Comparison of ENCODE assay signal across 13 cellular contexts in genomic region chr2:88561646-88562388, GRCh38.
A peak's percentile ranks its signal among the peaks of the same experiment; 100 is the strongest.
DNase-seq lines count a peak whose midpoint lies in the region; ATAC-seq, FAIRE-seq and TF ChIP-seq lines count a peak whose summit lies in the region.
"Had no signal": no experiment of that assay in that cellular context is flagged by ENCODE, and none has a peak within 500 bp of the region (broad histone marks: within the 10 kb centered on the region; RNA-seq: fewer than 3 reads in every experiment).

No MANE protein-coding gene starts in this region.

- 94 to 96% methylated on average over 3 of the region's 3 CpGs for WGBS in upper lobe of left lung, 2 donors

- no peak for DNase-seq in GM12892 (ENCODE audit: insufficient read length)
- DNase-seq in SW 1271 (lab: John Stamatoyannopoulos, UW), result no peak
- no peak for DNase-seq in frontal cortex (ENCODE audit: low spot score in 2 of 2)
- DNase-seq in WERI-Rb-1, result no peak
- DNase-seq in upper lobe of left lung, result no peak
- DNase-seq: activated effector memory CD4-positive, alpha-beta T cell treated with Interleukin-2 at 50 U/mL for 16 hours; kidney; NCI-H1092 treated with DMSO at 0.1 percent for 48 hours; OCI-M1 had no signal

- no peaks in the 10 kb centered on the region for H3K4me1 ChIP-seq in upper lobe of left lung

- TF ChIP-seq CTCF in WERI-Rb-1 (IDR thresholded peaks at IDR 0.05; ENCODE audit: low read depth, low read length) (no peak), upper lobe of left lung (IDR thresholded peaks at IDR 0.05) (no peak)

- H3K36me3 ChIP-seq in WERI-Rb-1, result peaks cover 6% of the 10 kb centered on the region
- H3K36me3 ChIP-seq in upper lobe of left lung, result peaks cover 5 to 65% (median 28%) of the 10 kb centered on the region in 4 donors

- TF ChIP-seq POLR2A in GM12892 (IDR thresholded peaks at IDR 0.05; ENCODE audit: low read depth, low read length) (no peak), upper lobe of left lung (IDR thresholded peaks at IDR 0.05) (no peak)

- H3K9me3 ChIP-seq in WERI-Rb-1 (ENCODE audit: severe bottlenecking) (no peaks in the 10 kb centered on the region), upper lobe of left lung (no peaks in the 10 kb centered on the region)

- H3K27me3 ChIP-seq in WERI-Rb-1 (ENCODE audit: insufficient read depth, low read depth, severe bottlenecking) (no peaks in the 10 kb centered on the region), upper lobe of left lung (no peaks in the 10 kb centered on the region)
- H3K27me3 ChIP-seq: BLaER1 treated with 17β-estradiol and CSF1 and Interleukin-3, amounts not matched to agents 10 nM and 100 nM had no signal

- peak; percentile 90 for FAIRE-seq in GM12892 (lab: Jason Lieb, UNC)
- FAIRE-seq in frontal cortex (lab: Jason Lieb, UNC), result no peak
- FAIRE-seq: kidney had no signal

- H3K4me3 ChIP-seq in WERI-Rb-1 (ENCODE audit: low read depth, low read length), result no peak overlapping the region
- no peak overlapping the region for H3K4me3 ChIP-seq in upper lobe of left lung
- H3K4me3 ChIP-seq: BLaER1 treated with 17β-estradiol and CSF1 and Interleukin-3, amounts not matched to agents 10 nM and 100 nM had no signal

- ATAC-seq in GM19397 (IDR thresholded peaks at IDR 0.05; ENCODE audit: unreplicated experiment) (peak; percentile 49), HG02852 (IDR thresholded peaks at IDR 0.05; ENCODE audit: unreplicated experiment) (peak; percentile 75), HG03565 (IDR thresholded peaks at IDR 0.05; ENCODE audit: unreplicated experiment) (peak; percentile 42), upper lobe of left lung (ENCODE audit: low FRiP score in 2 of 2) (no peak)

- TF ChIP-seq EP300 in upper lobe of left lung (IDR thresholded peaks at IDR 0.05), result no peak

- H3K27ac ChIP-seq in WERI-Rb-1 (no peak overlapping the region), upper lobe of left lung (no peak overlapping the region)

Comparison
In these comparisons a context has a peak if more than half of its experiments do, and no peak if none do; other contexts are left out.
1. ATAC-seq: peak in GM19397 (single experiment), HG02852 (single experiment) and HG03565 (single experiment); none in upper lobe of left lung (0 of 2).